Comparison of ENCODE assay signal across 9 cellular contexts in the genomic region with DNA sequence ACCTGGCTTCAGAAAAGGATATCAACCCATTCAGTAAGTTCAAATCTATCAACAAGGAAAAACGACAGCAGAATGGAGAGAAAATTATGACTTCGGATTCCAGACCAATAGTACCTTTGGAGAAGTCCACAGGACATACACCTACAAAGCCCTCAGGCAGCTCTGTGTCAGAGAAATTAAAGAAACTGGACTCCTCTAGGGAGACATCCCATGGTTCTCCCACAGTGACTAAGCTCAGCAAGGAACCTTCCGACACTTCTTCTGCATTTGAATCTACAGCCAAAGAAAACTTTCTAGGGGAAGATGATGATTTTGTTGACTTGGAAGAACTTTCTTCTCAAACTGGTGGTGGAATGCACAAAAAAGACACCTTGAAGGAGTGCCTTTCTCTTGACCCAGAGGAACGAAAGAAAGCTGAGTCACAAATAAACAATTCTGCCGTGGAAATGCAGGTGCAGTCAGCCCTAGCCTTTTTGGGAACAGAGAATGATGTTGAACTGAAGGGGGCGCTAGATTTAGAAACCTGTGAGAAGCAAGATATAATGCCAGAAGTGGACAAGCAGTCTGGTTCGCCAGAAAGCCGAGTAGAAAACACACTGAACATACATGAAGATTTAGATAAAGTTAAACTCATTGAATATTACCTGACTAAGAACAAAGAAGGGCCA.
A peak's percentile ranks its signal among the peaks of the same experiment; 100 is the strongest.
DNase-seq lines count a peak whose midpoint lies in the region; ATAC-seq, FAIRE-seq and TF ChIP-seq lines count a peak whose summit lies in the region.
"Had no signal": no experiment of that assay in that cellular context is flagged by ENCODE, and none has a peak within 500 bp of the region (broad histone marks: within the 10 kb centered on the region; RNA-seq: fewer than 3 reads in every experiment).

No MANE protein-coding gene starts in this region.

- H3K9me3 Mint-ChIP-seq in CD8-positive, alpha-beta T cell = no peaks in the 10 kb centered on the region
- H3K9me3 Mint-ChIP-seq in activated CD8-positive, alpha-beta T cell treated with anti-CD3 and anti-CD28 coated beads, Interleukin-2, amount 10 ng/mL, durations not matched to agents 7 days and 5 days (ENCODE audit: insufficient read depth) = no peaks in the 10 kb centered on the region
- H3K9me3 Mint-ChIP-seq: IgD-negative memory B cell had no signal

- peak; percentile 68 for TF ChIP-seq CTCF in CD8-positive, alpha-beta T cell (IDR thresholded peaks at IDR 0.05)

- CTCF ChIA-PET in CD8-positive, alpha-beta T cell (lab: Charles Lee) = interaction anchor here (1.0 to 1.6 kb wide), 5 partner anchors 13 to 108 kb away, joined by 3 to 14 read pairs (median 3); a partner anchor contains a TSS
- CTCF ChIA-PET in activated CD8-positive, alpha-beta T cell treated with anti-CD3 and anti-CD28 coated beads, Interleukin-2, amount 10 ng/mL, durations not matched to agents 7 days and 5 days (lab: Charles Lee) = interaction anchor here (0.6 to 3.3 kb wide), 17 partner anchors 9 to 136 kb away, joined by 3 to 21 read pairs (median 3); a partner anchor contains a TSS

- intact Hi-C loops in CD8-positive, alpha-beta T cell (cut with DNase I, micrococcal nuclease) = loop anchor here (5.0 to 10.0 kb wide), 2 partner anchors 83 to 94 kb away; a partner anchor contains a TSS

- H3K27me3 ChIP-seq in CD8-positive, alpha-beta T cell (ENCODE audit: insufficient read depth, low read length) = no peaks in the 10 kb centered on the region

- H3K27ac ChIP-seq in CD8-positive, alpha-beta T cell (ENCODE audit: low read depth, low read length) = no peak overlapping the region

- in situ Hi-C loops in G401 (cut with HindIII; ENCODE audit: low sequenced_read_pairs) = no loop called here

- peaks cover 65% of the 10 kb centered on the region for H3K36me3 Mint-ChIP-seq in CD8-positive, alpha-beta T cell
- peaks cover 23% of the 10 kb centered on the region for H3K36me3 Mint-ChIP-seq in activated CD8-positive, alpha-beta T cell treated with anti-CD3 and anti-CD28 coated beads, Interleukin-2, amount 10 ng/mL, durations not matched to agents 7 days and 5 days (ENCODE audit: low read depth)

- no peaks in the 10 kb centered on the region for H3K4me1 Mint-ChIP-seq in CD8-positive, alpha-beta T cell (ENCODE audit: low read depth)
- no peaks in the 10 kb centered on the region for H3K4me1 Mint-ChIP-seq in activated CD8-positive, alpha-beta T cell treated with anti-CD3 and anti-CD28 coated beads, Interleukin-2, amount 10 ng/mL, durations not matched to agents 7 days and 5 days (ENCODE audit: low read depth)

- H3K27ac Mint-ChIP-seq in CD8-positive, alpha-beta T cell = no peak overlapping the region
- no peak overlapping the region for H3K27ac Mint-ChIP-seq in activated CD8-positive, alpha-beta T cell treated with anti-CD3 and anti-CD28 coated beads, Interleukin-2, amount 10 ng/mL, durations not matched to agents 7 days and 5 days

- peaks cover 18% of the 10 kb centered on the region for H3K36me3 ChIP-seq in CD8-positive, alpha-beta T cell (ENCODE audit: insufficient read depth, low read length)

- TF ChIP-seq POLR2A in GM12891 (IDR thresholded peaks at IDR 0.05; ENCODE audit: low read depth, low read length) = no peak

- no peaks in the 10 kb centered on the region for H3K4me1 ChIP-seq in CD8-positive, alpha-beta T cell (ENCODE audit: insufficient read depth, low read length)

- H3K27me3 Mint-ChIP-seq in CD8-positive, alpha-beta T cell (ENCODE audit: low read depth) = no peaks in the 10 kb centered on the region
- H3K27me3 Mint-ChIP-seq in activated CD8-positive, alpha-beta T cell treated with anti-CD3 and anti-CD28 coated beads, Interleukin-2, amount 10 ng/mL, durations not matched to agents 7 days and 5 days (ENCODE audit: low read depth) = no peaks in the 10 kb centered on the region
- H3K27me3 Mint-ChIP-seq: IgD-negative memory B cell had no signal

- peak in 1 of 7 experiments; percentile 15 for DNase-seq in CD8-positive, alpha-beta T cell
- peak; percentile 57 for DNase-seq in HT-29 (ENCODE audit: low spot score)
- peak; percentile 27 for DNase-seq in activated CD8-positive, alpha-beta T cell treated with anti-CD3 and anti-CD28 coated beads, Interleukin-2, amount 10 ng/mL, durations not matched to agents 7 days and 5 days
- no peak for DNase-seq in left lobe of liver (ENCODE audit: low spot score)
- no peak for DNase-seq in G401 (ENCODE audit: low spot score)
- DNase-seq in GM12891 (ENCODE audit: insufficient read length, low spot score) = no peak
- DNase-seq in GOT3 (lab: John Stamatoyannopoulos, UW) = no peak

- no peak for FAIRE-seq in GM12891 (lab: Jason Lieb, UNC)

- no peak overlapping the region for H3K4me3 ChIP-seq in CD8-positive, alpha-beta T cell (ENCODE audit: low read depth, low read length)

- no peak overlapping the region for H3K4me3 Mint-ChIP-seq in CD8-positive, alpha-beta T cell
- no peak overlapping the region for H3K4me3 Mint-ChIP-seq in activated CD8-positive, alpha-beta T cell treated with anti-CD3 and anti-CD28 coated beads, Interleukin-2, amount 10 ng/mL, durations not matched to agents 7 days and 5 days
- H3K4me3 Mint-ChIP-seq: IgD-negative memory B cell had no signal

- POLR2A ChIA-PET in CD8-positive, alpha-beta T cell (lab: Charles Lee) = interaction anchor here (1.3 kb wide), 1 partner anchor 99 kb away, joined by 4 read pairs; no protein-coding TSS in a partner anchor
- POLR2A ChIA-PET in activated CD8-positive, alpha-beta T cell treated with anti-CD3 and anti-CD28 coated beads, Interleukin-2, amount 10 ng/mL, durations not matched to agents 7 days and 5 days (lab: Charles Lee) = no interaction called here

- no peak for ATAC-seq in CD8-positive, alpha-beta T cell
- no peak for ATAC-seq in activated CD8-positive, alpha-beta T cell treated with anti-CD3 and anti-CD28 coated beads, Interleukin-2, amount 10 ng/mL, durations not matched to agents 7 days and 5 days
- ATAC-seq in left lobe of liver = peak; percentile 81
- ATAC-seq in HG03108 (IDR thresholded peaks at IDR 0.05; ENCODE audit: unreplicated experiment) = no peak

- no peaks in the 10 kb centered on the region for H3K9me3 ChIP-seq in CD8-positive, alpha-beta T cell (ENCODE audit: low read length)

TF ChIP-seq in GM12891, 5 proteins besides CTCF, POLR2A, EP300 and RAD21:
- TF ChIP-seq POU2F2 (IDR thresholded peaks at IDR 0.05; ENCODE audit: low read depth, low read length) = no peak
- no peak for TF ChIP-seq POLR2AphosphoS5 (IDR thresholded peaks at IDR 0.05; ENCODE audit: low read depth, low read length)
- no peak for TF ChIP-seq TAF1 (IDR thresholded peaks at IDR 0.05; ENCODE audit: low read depth, low read length)
- TF ChIP-seq SPI1 (IDR thresholded peaks at IDR 0.05; ENCODE audit: low read depth, low read length) = no peak
- TF ChIP-seq PAX5 (IDR thresholded peaks at IDR 0.05; ENCODE audit: insufficient read depth, low read length, severe bottlenecking) = no peak

Comparison
In these comparisons a context has a peak if more than half of its experiments do, and no peak if none do; other contexts are left out.
1. DNase-seq: peak in HT-29 (single experiment) and activated CD8-positive, alpha-beta T cell treated with anti-CD3 and anti-CD28 coated beads, Interleukin-2, amount 10 ng/mL, durations not matched to agents 7 days and 5 days (single experiment); none in left lobe of liver (single experiment), G401 (single experiment), GM12891 (single experiment) and GOT3 (single experiment).